Comparison of ENCODE assay signal across 7 cellular contexts in the genomic region with DNA sequence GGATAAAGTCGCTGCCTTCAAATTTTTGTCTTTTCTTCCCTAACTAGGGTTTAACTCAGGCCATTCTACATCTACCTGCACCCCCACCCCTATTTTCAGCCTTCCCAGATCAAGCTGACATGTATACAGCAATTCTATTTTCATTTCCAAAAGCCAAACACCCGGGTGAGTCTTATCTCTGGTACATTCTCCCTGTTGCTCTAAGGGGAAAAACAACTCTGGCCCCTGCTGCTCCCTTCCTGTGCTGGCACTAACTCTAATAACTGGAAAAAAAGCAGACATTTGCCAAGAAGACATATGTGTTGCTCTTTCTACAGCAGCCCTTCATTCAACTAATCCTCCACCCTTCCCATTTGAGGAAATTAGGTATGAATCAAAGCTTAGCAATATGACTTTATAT.
DNase-seq lines count a peak whose midpoint lies in the region; ATAC-seq and TF ChIP-seq lines count a peak whose summit lies in the region.
"Not testable (repeated sequence)": the region's sequence is repeated elsewhere in the genome, so short reads cannot be mapped to it uniquely, and the experiment has no call there.

No MANE protein-coding gene starts in this region.

- H3K27me3 Mint-ChIP-seq in HFFc6 (ENCODE audit: insufficient read depth); brain; nephron (ENCODE audit: low read depth): not testable (repeated sequence)

- peaks cover 27% of the 10 kb centered on the region for H3F3A ChIP-seq in smooth muscle cell (ENCODE audit: low read depth)

- H3K9ac ChIP-seq in SK-N-MC (ENCODE audit: insufficient read length); smooth muscle cell (ENCODE audit: low read depth): not testable (repeated sequence)

- H3K4me3 Mint-ChIP-seq in HFFc6, result not testable (repeated sequence)
- H3K4me3 Mint-ChIP-seq in brain (peak overlapping the region in 1 of 5 experiments; percentile 3), nephron (peak overlapping the region in 1 of 3 experiments; percentile 2)

- DNase-seq in HFFc6; SK-N-MC (ENCODE audit: low read depth, low spot score); right cardiac atrium; smooth muscle cell (lab: John Stamatoyannopoulos, UW; ENCODE audit: unreplicated experiment): not testable (repeated sequence)
- DNase-seq in fibroblast of pulmonary artery (ENCODE audit: low read depth), result peak; percentile 45

- H3K27ac Mint-ChIP-seq in HFFc6 (peak overlapping the region; percentile 64), brain (peak overlapping the region in 3 of 5 experiments; percentile 62 to 86 (median 78)), nephron (peak overlapping the region; percentile 91 to 96 (median 94))

- H3K27ac ChIP-seq in SK-N-MC (peak overlapping the region; percentile 100), smooth muscle cell (ENCODE audit: low read depth) (peak overlapping the region; percentile 96)
- not testable (repeated sequence) for H3K27ac ChIP-seq in right cardiac atrium (ENCODE audit: low read length)

- peak overlapping the region; percentile 85 for H2AFZ ChIP-seq in smooth muscle cell (ENCODE audit: low read depth)

- H3K4me1 ChIP-seq in right cardiac atrium (ENCODE audit: control insufficient read depth, insufficient read depth, low read length), result not testable (repeated sequence)
- H3K4me1 ChIP-seq in smooth muscle cell (ENCODE audit: low read depth), result peaks cover 44% of the 10 kb centered on the region

- ATAC-seq in right cardiac atrium, result peak; percentile 70 to 71

- H3K36me3 ChIP-seq in SK-N-MC (ENCODE audit: insufficient read depth, low read length); smooth muscle cell (ENCODE audit: low read depth): not testable (repeated sequence)

- intact Hi-C loops in right cardiac atrium (cut with DNase I), result not testable (repeated sequence)

- H3K9me3 Mint-ChIP-seq in HFFc6, result not testable (repeated sequence)
- H3K9me3 Mint-ChIP-seq in brain (peaks cover 12 to 33% (median 26%) of the 10 kb centered on the region in 5 experiments), nephron (peaks cover 28% of the 10 kb centered on the region)

- H3K36me3 Mint-ChIP-seq in HFFc6 (ENCODE audit: low read depth), result peaks cover 10% of the 10 kb centered on the region; the same call in 1 of the 2 replicates
- not testable (repeated sequence) for H3K36me3 Mint-ChIP-seq in brain; nephron (ENCODE audit: low read depth)

- not testable (repeated sequence) for TF ChIP-seq CTCF in HFFc6 (IDR thresholded peaks at IDR 0.05); brain (conservative IDR thresholded peaks at IDR 0.05); fibroblast of pulmonary artery (IDR thresholded peaks at IDR 0.05; ENCODE audit: low read length, missing control alignments); nephron (IDR thresholded peaks at IDR 0.05; ENCODE audit: unreplicated experiment in 3 of 3); smooth muscle cell (IDR thresholded peaks at IDR 0.05; ENCODE audit: borderline replicate concordance, insufficient read depth, poor library complexity, severe bottlenecking)

- WGBS in right cardiac atrium, result 46% methylated on average over 2 of the region's 2 CpGs
- 58% methylated on average over 2 of the region's 2 CpGs for whole genome bisulfite sequencing in smooth muscle cell (ENCODE audit: low lambda C conversion rate)

- not testable (repeated sequence) for H3K4me3 ChIP-seq in SK-N-MC; fibroblast of pulmonary artery (replicated peaks; ENCODE audit: low read depth, low read length); right cardiac atrium (ENCODE audit: low read length); smooth muscle cell

- not testable (repeated sequence) for H3K27me3 ChIP-seq in right cardiac atrium (ENCODE audit: control insufficient read depth, insufficient read depth); smooth muscle cell (ENCODE audit: low read depth)

- H3K4me1 Mint-ChIP-seq in HFFc6 (ENCODE audit: low read depth) (peaks cover 56% of the 10 kb centered on the region), brain (peaks cover 50% of the 10 kb centered on the region), nephron (peaks cover 55% of the 10 kb centered on the region)

- not testable (repeated sequence) for H3K79me2 ChIP-seq in smooth muscle cell (ENCODE audit: low read depth)

- not testable (repeated sequence) for H3K9me3 ChIP-seq in SK-N-MC (ENCODE audit: low read depth, low read length); right cardiac atrium (ENCODE audit: control insufficient read depth, low read length); smooth muscle cell (replicated peaks; ENCODE audit: low read depth)

- H4K20me1 ChIP-seq in smooth muscle cell (ENCODE audit: low read depth), result not testable (repeated sequence)

- peak overlapping the region; percentile 82 for H3K4me2 ChIP-seq in smooth muscle cell
